Comparison of ENCODE assay signal across 33 cellular contexts in the genomic region with DNA sequence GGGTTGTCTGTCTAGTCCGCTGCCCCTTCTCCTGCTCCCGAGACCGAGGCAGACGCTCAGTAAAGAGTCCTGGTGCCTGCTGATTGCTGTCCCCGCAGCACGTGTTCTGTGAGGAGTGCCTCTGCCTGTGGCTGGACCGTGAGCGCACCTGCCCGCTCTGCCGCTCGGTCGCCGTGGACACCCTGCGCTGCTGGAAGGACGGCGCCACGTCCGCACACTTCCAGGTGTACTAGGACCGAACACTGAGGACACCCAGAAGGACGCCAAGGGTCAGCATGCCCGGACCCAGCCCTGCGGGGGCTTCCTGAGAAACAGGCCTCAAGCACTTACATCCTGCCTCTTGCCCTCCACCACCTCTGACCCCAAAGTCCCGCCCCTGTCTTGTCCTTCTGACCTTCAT. TPM values are rescaled to one million over a fixed set of nuclear protein-coding genes. Genes with fewer than 3 reads are reported as not detected.
"Had no signal": no experiment of that assay in that cellular context is flagged by ENCODE, and none has a peak within 500 bp of the region (broad histone marks: within the 10 kb centered on the region; RNA-seq: fewer than 3 reads in every experiment).

No MANE protein-coding gene starts in this region.

- H3K4me1 Mint-ChIP-seq: endodermal cell had no signal

- H3K4me1 ChIP-seq: colonic mucosa, esophagus muscularis mucosa, esophagus squamous epithelium, foreskin keratinocyte, gastrocnemius medialis, gastroesophageal sphincter, heart left ventricle, heart right ventricle had no signal

- DNase-seq: colonic mucosa; cortex of kidney; dermis blood vessel endothelial cell; dorsolateral prefrontal cortex; effector CD4-positive, alpha-beta T cell; effector CD8-positive, alpha-beta T cell; effector memory CD4-positive, alpha-beta T cell; effector memory CD8-positive, alpha-beta T cell; endodermal cell; erythroblast; esophagus squamous epithelium; foreskin fibroblast; foreskin keratinocyte; foreskin melanocyte; gastrocnemius medialis; glutamatergic neuron; head of caudate nucleus; heart left ventricle; heart right ventricle had no signal

- H3K27ac ChIP-seq: colonic mucosa, coronary artery, dorsolateral prefrontal cortex, epithelial cell of prostate, esophagus muscularis mucosa, esophagus squamous epithelium, foreskin keratinocyte, gastrocnemius medialis, gastroesophageal sphincter, heart left ventricle, heart right ventricle had no signal

- H3K9me3 ChIP-seq: colonic mucosa, esophagus muscularis mucosa, esophagus squamous epithelium, gastrocnemius medialis, gastroesophageal sphincter, heart left ventricle, heart right ventricle had no signal

- ATAC-seq: effector memory CD8-positive, alpha-beta T cell; esophagus mucosa; foreskin keratinocyte; gastrocnemius medialis; gastroesophageal sphincter; heart left ventricle; heart right ventricle had no signal

- H3K9me3 Mint-ChIP-seq: dendritic cell treated with granulocyte-macrophage colony-stimulating factor and Interleukin-4, amounts not matched to agents 40 ng/mL and 50 ng/mL, for 4 days; effector memory CD8-positive, alpha-beta T cell; endodermal cell had no signal

- FAIRE-seq: colon, endometrium, endothelial cell of umbilical vein, frontal cortex had no signal

- H3K27ac Mint-ChIP-seq: dendritic cell treated with granulocyte-macrophage colony-stimulating factor and Interleukin-4, amounts not matched to agents 40 ng/mL and 50 ng/mL, for 4 days; effector memory CD8-positive, alpha-beta T cell; endodermal cell had no signal

- H3K4me3 ChIP-seq: colonic mucosa, coronary artery, dorsolateral prefrontal cortex, esophagus muscularis mucosa, esophagus squamous epithelium, gastrocnemius medialis, gastroesophageal sphincter, heart left ventricle, heart right ventricle had no signal

- H3K27me3 ChIP-seq: colonic mucosa, dorsolateral prefrontal cortex, foreskin keratinocyte had no signal

- H3K4me3 Mint-ChIP-seq: dendritic cell treated with granulocyte-macrophage colony-stimulating factor and Interleukin-4, amounts not matched to agents 40 ng/mL and 50 ng/mL, for 4 days; effector memory CD8-positive, alpha-beta T cell; endodermal cell had no signal

- H3K36me3 ChIP-seq: colonic mucosa, esophagus muscularis mucosa, esophagus squamous epithelium, gastrocnemius medialis, gastroesophageal sphincter, heart left ventricle, heart right ventricle had no signal

RNA-seq across cellular contexts. Expression of gene HRK, which starts 32.0 kb away (rescaled TPM):
- total RNA-seq: dermis blood vessel endothelial cell, dermis microvascular lymphatic vessel endothelial cell, endothelial cell of umbilical vein, epithelial cell of proximal tubule, fibroblast of villous mesenchyme, foreskin keratinocyte, gastrocnemius medialis, glomerular endothelial cell had no signal
- polyA plus RNA-seq: endothelial cell of umbilical vein, foreskin keratinocyte had no signal
